ENCODE assay signal across 8 cellular contexts in genomic region chr17:75587718-75588545, GRCh38. TPM values are rescaled to one million over a fixed set of nuclear protein-coding genes. Genes with fewer than 3 reads are reported as not detected.
DNase-seq lines count a peak whose midpoint lies in the region; ATAC-seq lines count a peak whose summit lies in the region.

MYO15B (plus strand) TSS chr17:75587800; CDS start chr17:75588058, 258 bp downstream.

- H3K36me3 ChIP-seq in SJSA1: peaks cover 7% of the 10 kb centered on the region

- peaks cover 15% of the 10 kb centered on the region for H3K9me3 ChIP-seq in SJSA1 (replicated peaks)

- no peak within 1 kb of the TSS for H3K27ac ChIP-seq in SJSA1

- peak; percentile 57 to 62 for ATAC-seq in left cardiac atrium

- H3K4me3 ChIP-seq in SJSA1: peak within 1 kb of the TSS; percentile 41

- peaks cover 16% of the 10 kb centered on the region for H3K4me1 ChIP-seq in SJSA1 (replicated peaks)

- DNase-seq in DMS79 treated with DMSO at 0.1 percent for 48 hours (lab: John Stamatoyannopoulos, UW) (peak; percentile 30), DMS79 (lab: John Stamatoyannopoulos, UW) (no peak), SJSA1 (ENCODE audit: low read depth in 1 of 2, low spot score in 2 of 2) (no peak), left cardiac atrium (peak; percentile 82), posterior vena cava (ENCODE audit: low spot score) (peak; percentile 93), ureter (ENCODE audit: low spot score) (no peak), cerebellar cortex (ENCODE audit: low spot score) (no peak)
- peak; percentile 71 for DNase-seq in activated naive CD4-positive, alpha-beta T cell treated with anti-CD3 and anti-CD28 coated beads, Interleukin-2, amount 50 U/mL, for 16 hours

- peaks cover 30% of the 10 kb centered on the region for H3K27me3 ChIP-seq in SJSA1 (replicated peaks)

- intact Hi-C loops in left cardiac atrium (cut with DNase I): loop anchor here (2.0 to 5.0 kb wide), 2 partner anchors 61 to 161 kb away; partner anchors contain the start of gene LLGL2 (in 1 of the 2)
- intact Hi-C loops in posterior vena cava (cut with DNase I): loop anchor here (5.0 to 10.0 kb wide), 3 partner anchors 71 to 171 kb away; partner anchors contain the start of genes CASKIN2 (in 1 of the 2) and TSEN54 (in 1 of the 2)

RNA-seq across cellular contexts. Expression of gene MYO15B, which starts in this region (rescaled TPM):
- 0.03 TPM in 1 of 2 replicates, not detected in the other for total RNA-seq in SJSA1 (2014; rRNA removed; shearing (Covaris generic))
- total RNA-seq in left cardiac atrium: 10 to 100 TPM; 61.5 to 88.4 TPM
- total RNA-seq in posterior vena cava: 100 to 1,000 TPM in 1 of 2 donors, 10 to 100 TPM in 1; 76.5 to 114 TPM
- 267 TPM for total RNA-seq in ureter

Comparison
In these comparisons a context has a peak if more than half of its experiments do, and no peak if none do; other contexts are left out.
1. RNA of gene MYO15B (total RNA-seq): 267 TPM in ureter (single experiment), 76.5 to 114 TPM in posterior vena cava and 61.5 to 88.4 TPM in left cardiac atrium; 0.03 TPM in SJSA1; every median in the first group is over 10 times any median in the second.
2. DNase-seq: peak in DMS79 treated with DMSO at 0.1 percent for 48 hours (single experiment), activated naive CD4-positive, alpha-beta T cell treated with anti-CD3 and anti-CD28 coated beads, Interleukin-2, amount 50 U/mL, for 16 hours (single experiment), left cardiac atrium (single experiment) and posterior vena cava (single experiment); none in DMS79 (single experiment), SJSA1 (0 of 2), ureter (single experiment) and cerebellar cortex (single experiment).